ENCODE assay signal across 8 cellular contexts in genomic region chr12:56688129-56688845, GRCh38. TPM values are rescaled to one million over a fixed set of nuclear protein-coding genes. Genes with fewer than 3 reads are reported as not detected.
DNase-seq lines count a peak whose midpoint lies in the region; ATAC-seq, FAIRE-seq and TF ChIP-seq lines count a peak whose summit lies in the region.

Gene PTGES3, minus strand, starts transcription at chr12:56688284. Its CDS starts 285 bp downstream, at chr12:56687999.

- H3K4me1 ChIP-seq in body of pancreas = peaks cover 20% of the 10 kb centered on the region
- peaks cover 33 to 41% of the 10 kb centered on the region in 2 donors for H3K4me1 ChIP-seq in gastrocnemius medialis

- TF ChIP-seq CTCF in 22Rv1 (IDR thresholded peaks at IDR 0.05) (no peak), body of pancreas (IDR thresholded peaks at IDR 0.05) (no peak), gastrocnemius medialis (IDR thresholded peaks at IDR 0.05 in 4 of 5, conservative IDR thresholded peaks at IDR 0.05 in 1 of 5) (no peak)

- peak within 1 kb of the TSS; percentile 63 to 79 for H3K4me3 ChIP-seq in body of pancreas
- peak within 1 kb of the TSS; percentile 84 to 95 (median 90) for H3K4me3 ChIP-seq in gastrocnemius medialis

- H3K36me3 ChIP-seq in body of pancreas (replicated peaks in 1 of 2; ENCODE audit: insufficient read depth in 1 of 2, low read depth in 2 of 2) (no peaks in the 10 kb centered on the region), gastrocnemius medialis (no peaks in the 10 kb centered on the region)

- H3K9me3 ChIP-seq in body of pancreas (no peaks in the 10 kb centered on the region), gastrocnemius medialis (no peaks in the 10 kb centered on the region)

- H3K27me3 ChIP-seq in body of pancreas = no peaks in the 10 kb centered on the region
- H3K27me3 ChIP-seq in gastrocnemius medialis = no peaks in the 10 kb centered on the region

- TF ChIP-seq POLR2A in body of pancreas (IDR thresholded peaks at IDR 0.05) = peak; percentile 93 to 97 (median 97)
- TF ChIP-seq POLR2A in gastrocnemius medialis (IDR thresholded peaks at IDR 0.05) = peak; percentile 96 to 97

- 0% methylated on average over 37 to 64 of the region's 64 CpGs for WGBS in body of pancreas, 2 donors

- peak; percentile 55 for ATAC-seq in GM18520 (IDR thresholded peaks at IDR 0.05; ENCODE audit: unreplicated experiment)
- peak; percentile 51 for ATAC-seq in HG03064 (IDR thresholded peaks at IDR 0.05; ENCODE audit: low read depth, unreplicated experiment)
- ATAC-seq in body of pancreas = peak; percentile 91
- peak; percentile 88 to 89 for ATAC-seq in gastrocnemius medialis

- intact Hi-C loops in body of pancreas (cut with DNase I) = no loop called here
- intact Hi-C loops in gastrocnemius medialis (cut with DNase I; ENCODE audit: low total_unique reads) = loop anchor here (1.0 to 5.0 kb wide), 4 partner anchors 37 to 834 kb away; partner anchors contain the start of genes ATP5F1B, DDIT3, MBD6 and NACA

- DNase-seq in NCI-H2107 treated with DMSO at 0.1 percent for 48 hours (lab: John Stamatoyannopoulos, UW; ENCODE audit: unreplicated experiment) = peak; percentile 99
- DNase-seq in body of pancreas = peak; percentile 98 to 99 (median 98)
- DNase-seq in iPS DF 4.7 (ENCODE audit: extremely low read depth, low spot score) = peak; percentile 94
- DNase-seq in gastrocnemius medialis = peak; percentile 96 to 97

- peak; percentile 32 for FAIRE-seq in TTC549 (lab: Jason Lieb, UNC)

- in situ Hi-C loops in gastrocnemius medialis (cut with MboI; ENCODE audit: low sequenced_read_pairs in 4 of 4) = loop anchor here in 2 of 4 donors (5.0 kb wide), 1 partner anchor 51 kb away; no protein-coding TSS in a partner anchor

- peak within 1 kb of the TSS; percentile 100 for H3K27ac ChIP-seq in 22Rv1
- H3K27ac ChIP-seq in body of pancreas = peak within 1 kb of the TSS; percentile 98 to 100 (median 99)
- H3K27ac ChIP-seq in gastrocnemius medialis = peak within 1 kb of the TSS; percentile 97 to 99 (median 98)

RNA-seq across cellular contexts. Expression of gene PTGES3, which starts in this region (rescaled TPM):
- total RNA-seq in body of pancreas (10 to 100 TPM; 27.4 to 56.0 TPM), gastrocnemius medialis (10 to 100 TPM; 57.2 to 81.4 (median 69.3) TPM)

Comparison
In these comparisons a context has a peak if more than half of its experiments do, and no peak if none do; other contexts are left out.
1. Peak in every context shown above with its lines: DNase-seq, ATAC-seq, H3K4me3 ChIP-seq and H3K27ac ChIP-seq.